1 cellular context compared by ENCODE assay signal in the genomic region with DNA sequence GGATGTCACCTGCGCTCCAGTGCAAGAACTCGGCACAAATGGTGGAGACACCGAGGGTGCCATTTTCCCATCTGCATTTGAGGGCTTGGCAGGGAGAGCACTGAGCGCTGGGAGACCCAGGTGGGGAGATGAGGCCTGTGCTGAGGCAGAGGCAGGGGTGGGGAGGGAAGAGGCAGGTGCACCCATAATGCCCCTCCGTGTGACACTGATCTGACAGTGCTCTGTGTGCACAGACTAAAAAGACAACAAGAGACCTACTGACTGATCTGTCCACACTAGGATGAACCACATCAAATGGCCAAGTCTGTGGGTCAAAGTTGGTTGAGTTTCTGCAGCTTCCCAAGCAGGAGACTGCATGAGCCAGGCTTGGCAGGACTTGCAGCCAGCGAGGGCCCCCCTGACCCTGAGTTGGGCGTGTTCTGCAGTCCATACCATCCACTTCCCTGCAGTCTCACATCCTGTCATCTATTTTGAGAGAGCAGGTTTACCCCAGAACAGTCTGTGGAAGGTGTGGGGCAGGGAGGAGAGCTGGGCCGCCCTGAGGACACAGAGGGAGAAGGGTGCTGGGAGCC.
TF ChIP-seq lines count a peak whose summit lies in the region.

No MANE protein-coding gene starts in this region.

TF ChIP-seq in A549, 52 proteins besides CTCF, POLR2A, EP300 and RAD21 (continued from another document):
- TF ChIP-seq, protein P1, sequence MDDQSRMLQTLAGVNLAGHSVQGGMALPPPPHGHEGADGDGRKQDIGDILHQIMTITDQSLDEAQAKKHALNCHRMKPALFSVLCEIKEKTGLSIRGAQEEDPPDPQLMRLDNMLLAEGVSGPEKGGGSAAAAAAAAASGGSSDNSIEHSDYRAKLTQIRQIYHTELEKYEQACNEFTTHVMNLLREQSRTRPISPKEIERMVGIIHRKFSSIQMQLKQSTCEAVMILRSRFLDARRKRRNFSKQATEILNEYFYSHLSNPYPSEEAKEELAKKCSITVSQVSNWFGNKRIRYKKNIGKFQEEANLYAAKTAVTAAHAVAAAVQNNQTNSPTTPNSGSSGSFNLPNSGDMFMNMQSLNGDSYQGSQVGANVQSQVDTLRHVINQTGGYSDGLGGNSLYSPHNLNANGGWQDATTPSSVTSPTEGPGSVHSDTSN (IDR thresholded peaks at IDR 0.05), result no peak
- TF ChIP-seq, protein P2, sequence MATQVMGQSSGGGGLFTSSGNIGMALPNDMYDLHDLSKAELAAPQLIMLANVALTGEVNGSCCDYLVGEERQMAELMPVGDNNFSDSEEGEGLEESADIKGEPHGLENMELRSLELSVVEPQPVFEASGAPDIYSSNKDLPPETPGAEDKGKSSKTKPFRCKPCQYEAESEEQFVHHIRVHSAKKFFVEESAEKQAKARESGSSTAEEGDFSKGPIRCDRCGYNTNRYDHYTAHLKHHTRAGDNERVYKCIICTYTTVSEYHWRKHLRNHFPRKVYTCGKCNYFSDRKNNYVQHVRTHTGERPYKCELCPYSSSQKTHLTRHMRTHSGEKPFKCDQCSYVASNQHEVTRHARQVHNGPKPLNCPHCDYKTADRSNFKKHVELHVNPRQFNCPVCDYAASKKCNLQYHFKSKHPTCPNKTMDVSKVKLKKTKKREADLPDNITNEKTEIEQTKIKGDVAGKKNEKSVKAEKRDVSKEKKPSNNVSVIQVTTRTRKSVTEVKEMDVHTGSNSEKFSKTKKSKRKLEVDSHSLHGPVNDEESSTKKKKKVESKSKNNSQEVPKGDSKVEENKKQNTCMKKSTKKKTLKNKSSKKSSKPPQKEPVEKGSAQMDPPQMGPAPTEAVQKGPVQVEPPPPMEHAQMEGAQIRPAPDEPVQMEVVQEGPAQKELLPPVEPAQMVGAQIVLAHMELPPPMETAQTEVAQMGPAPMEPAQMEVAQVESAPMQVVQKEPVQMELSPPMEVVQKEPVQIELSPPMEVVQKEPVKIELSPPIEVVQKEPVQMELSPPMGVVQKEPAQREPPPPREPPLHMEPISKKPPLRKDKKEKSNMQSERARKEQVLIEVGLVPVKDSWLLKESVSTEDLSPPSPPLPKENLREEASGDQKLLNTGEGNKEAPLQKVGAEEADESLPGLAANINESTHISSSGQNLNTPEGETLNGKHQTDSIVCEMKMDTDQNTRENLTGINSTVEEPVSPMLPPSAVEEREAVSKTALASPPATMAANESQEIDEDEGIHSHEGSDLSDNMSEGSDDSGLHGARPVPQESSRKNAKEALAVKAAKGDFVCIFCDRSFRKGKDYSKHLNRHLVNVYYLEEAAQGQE (IDR thresholded peaks at IDR 0.05), result no peak
- no peak for TF ChIP-seq POLR2AphosphoS2 (conservative IDR thresholded peaks at IDR 0.05; ENCODE audit: low read length)
- no peak for TF ChIP-seq ZFP36 (IDR thresholded peaks at IDR 0.05; ENCODE audit: borderline replicate concordance, partially characterized antibody)
- TF ChIP-seq, protein P3, sequence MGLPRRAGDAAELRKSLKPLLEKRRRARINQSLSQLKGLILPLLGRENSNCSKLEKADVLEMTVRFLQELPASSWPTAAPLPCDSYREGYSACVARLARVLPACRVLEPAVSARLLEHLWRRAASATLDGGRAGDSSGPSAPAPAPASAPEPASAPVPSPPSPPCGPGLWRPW (IDR thresholded peaks at IDR 0.05), result no peak
- TF ChIP-seq PHF8 (IDR thresholded peaks at IDR 0.05; ENCODE audit: borderline replicate concordance, low read depth), result no peak
- no peak for TF ChIP-seq CEBPB (IDR thresholded peaks at IDR 0.05)
- TF ChIP-seq FOXS1 (CRISPR knock-in tag; IDR thresholded peaks at IDR 0.05), result no peak
- no peak for TF ChIP-seq ZSCAN20 (CRISPR knock-in tag; IDR thresholded peaks at IDR 0.05)
- TF ChIP-seq RFX5 (IDR thresholded peaks at IDR 0.05), result no peak
- TF ChIP-seq TFCP2L1 (CRISPR knock-in tag; IDR thresholded peaks at IDR 0.05), result no peak
- TF ChIP-seq GATA3 (IDR thresholded peaks at IDR 0.05; ENCODE audit: borderline replicate concordance), result no peak
- TF ChIP-seq HOXA7 (CRISPR knock-in tag; IDR thresholded peaks at IDR 0.05), result no peak
